Comparison of ENCODE assay signal across 8 cellular contexts in genomic region chr5:139660105-139660915, GRCh38. TPM values are rescaled to one million over a fixed set of nuclear protein-coding genes. Genes with fewer than 3 reads are reported as not detected.
DNase-seq lines count a peak whose midpoint lies in the region; ATAC-seq and TF ChIP-seq lines count a peak whose summit lies in the region.

No MANE protein-coding gene starts in this region.

- H3K4me1 ChIP-seq in esophagus muscularis mucosa (peaks cover 89 to 98% (median 95%) of the 10 kb centered on the region in 4 donors), neural progenitor cell (peaks cover 38% of the 10 kb centered on the region)

- H3K4me2 ChIP-seq in neural progenitor cell, result peak overlapping the region; percentile 45

- H4K20me1 ChIP-seq in neural progenitor cell (ENCODE audit: low read depth), result peaks cover 43% of the 10 kb centered on the region

- H3K4me3 ChIP-seq in esophagus muscularis mucosa, result peak overlapping the region; percentile 35 to 55 (median 43)
- no peak overlapping the region for H3K4me3 ChIP-seq in neural progenitor cell

- peaks cover 100% of the 10 kb centered on the region for H3K79me2 ChIP-seq in neural progenitor cell (ENCODE audit: low read depth)

- no peak overlapping the region for H3K9ac ChIP-seq in neural progenitor cell

- 38% methylated on average over 7 of the region's 14 CpGs for WGBS in esophagus muscularis mucosa

- no peak overlapping the region for H2AFZ ChIP-seq in neural progenitor cell (replicated peaks)

- no peaks in the 10 kb centered on the region for H3K36me3 ChIP-seq in esophagus muscularis mucosa
- H3K36me3 ChIP-seq in neural progenitor cell, result no peaks in the 10 kb centered on the region

- peaks cover 56% of the 10 kb centered on the region for H3K4me1 Mint-ChIP-seq in neural progenitor cell

- no peak for TF ChIP-seq EP300 in esophagus muscularis mucosa (IDR thresholded peaks at IDR 0.05)

- no peak for TF ChIP-seq POLR2A in esophagus muscularis mucosa (IDR thresholded peaks at IDR 0.05; ENCODE audit: low read depth)

- no peak overlapping the region for H3K27ac Mint-ChIP-seq in neural progenitor cell

- DNase-seq in GDM1 (lab: John Stamatoyannopoulos, UW), result peak; percentile 30
- DNase-seq in RPMI7951 (ENCODE audit: low read depth), result peak; percentile 80
- no peak for DNase-seq in esophagus muscularis mucosa (ENCODE audit: extremely low spot score)
- no peak for DNase-seq in neural progenitor cell (ENCODE audit: low spot score)
- no peak for DNase-seq in mesenteric fat pad (ENCODE audit: low spot score)

- peak overlapping the region; percentile 68 for H3K4me3 Mint-ChIP-seq in neural progenitor cell

- H3K36me3 Mint-ChIP-seq in neural progenitor cell, result no peaks in the 10 kb centered on the region

- intact Hi-C loops in esophagus muscularis mucosa (cut with DNase I), result no loop called here

- TF ChIP-seq CTCF in esophagus muscularis mucosa (IDR thresholded peaks at IDR 0.05) (no peak), neural progenitor cell (IDR thresholded peaks at IDR 0.05) (no peak)

- peaks cover 0 to 5% (median 0%) of the 10 kb centered on the region in 4 donors for H3K27me3 ChIP-seq in esophagus muscularis mucosa
- no peaks in the 10 kb centered on the region for H3K27me3 ChIP-seq in neural progenitor cell

- no peaks in the 10 kb centered on the region for H3K27me3 Mint-ChIP-seq in neural progenitor cell (ENCODE audit: insufficient read depth, low read depth)

- peaks cover 19% of the 10 kb centered on the region for H3F3A ChIP-seq in neural progenitor cell (ENCODE audit: low read depth)

- H3K9me3 ChIP-seq in esophagus muscularis mucosa, result no peaks in the 10 kb centered on the region
- no peaks in the 10 kb centered on the region for H3K9me3 ChIP-seq in neural progenitor cell (ENCODE audit: low read depth)

- ATAC-seq in GM18520 (IDR thresholded peaks at IDR 0.05; ENCODE audit: unreplicated experiment) (no peak), HG03520 (IDR thresholded peaks at IDR 0.05; ENCODE audit: unreplicated experiment) (no peak), GM19351 (IDR thresholded peaks at IDR 0.05; ENCODE audit: unreplicated experiment) (no peak)

- H3K27ac ChIP-seq in esophagus muscularis mucosa (replicated peaks in 1 of 4) (peak overlapping the region; percentile 89 to 95 (median 91)), neural progenitor cell (peak overlapping the region; percentile 10)

- no peaks in the 10 kb centered on the region for H3K9me3 Mint-ChIP-seq in neural progenitor cell

RNA-seq across cellular contexts. Expression of gene CXXC5, which starts 12.2 kb away (rescaled TPM):
- 39.8 and 43.0 TPM in 2 replicates for total RNA-seq in RPMI7951 (2014; rRNA removed; shearing (Covaris generic))
- total RNA-seq in esophagus muscularis mucosa (10 to 100 TPM; 22.0 to 32.4 (median 27.8) TPM), neural progenitor cell (ENCODE audit: low replicate concordance) (17.2 and 25.6 TPM in 2 replicates), mesenteric fat pad (33.0 TPM)

Comparison
In these comparisons a context has a peak if more than half of its experiments do, and no peak if none do; other contexts are left out.
1. DNase-seq: peak in GDM1 (single experiment) and RPMI7951 (single experiment); none in esophagus muscularis mucosa (single experiment), neural progenitor cell (single experiment) and mesenteric fat pad (single experiment).